8 cellular contexts compared by ENCODE assay signal in the genomic region with DNA sequence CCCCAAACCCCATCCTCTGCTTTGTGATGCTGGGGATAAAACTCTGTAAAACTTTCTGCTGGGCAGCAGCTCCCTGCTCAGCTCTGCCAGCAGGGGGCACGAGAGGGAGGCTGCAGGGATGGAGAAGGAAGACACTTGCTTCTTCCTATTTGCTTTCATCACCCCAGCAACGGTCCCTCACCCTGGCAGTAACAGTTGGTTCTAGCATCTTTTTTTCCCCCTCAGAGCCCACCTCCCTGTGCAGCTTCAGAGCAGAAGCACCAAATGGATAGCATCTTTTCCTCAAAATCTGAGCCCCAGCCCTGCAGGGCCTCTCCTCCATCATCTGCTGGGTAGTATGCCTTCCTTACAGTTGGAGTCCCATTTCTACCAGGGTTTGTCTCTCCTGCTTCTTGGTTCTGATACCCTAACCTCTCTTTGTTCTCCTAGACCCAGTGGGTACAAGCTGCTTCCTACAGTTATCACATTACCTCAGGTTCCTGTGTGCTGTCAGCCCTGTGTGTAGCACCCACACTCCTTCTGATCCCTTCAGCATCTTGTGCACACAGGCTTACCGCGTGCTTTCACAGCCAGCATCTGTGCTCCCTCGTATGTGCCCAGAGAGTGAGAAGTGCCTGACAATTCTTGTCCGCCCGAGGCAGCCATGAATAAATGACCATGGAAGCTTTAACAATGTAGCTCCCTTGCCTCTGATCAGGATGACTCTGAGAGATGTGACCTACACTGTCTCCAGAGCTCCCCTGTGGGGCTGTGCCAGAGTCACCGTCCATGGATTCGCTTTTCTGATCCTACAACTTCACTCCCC. TPM values are rescaled to one million over a fixed set of nuclear protein-coding genes. Genes with fewer than 3 reads are reported as not detected.
DNase-seq lines count a peak whose midpoint lies in the region; ATAC-seq and TF ChIP-seq lines count a peak whose summit lies in the region.

No MANE protein-coding gene starts in this region.

- peaks cover 69% of the 10 kb centered on the region for H3K36me3 Mint-ChIP-seq in Calu3 (ENCODE audit: insufficient read depth, unreplicated experiment)

- ATAC-seq in GM21390 (IDR thresholded peaks at IDR 0.05; ENCODE audit: unreplicated experiment), result peak; percentile 70
- ATAC-seq in heart right ventricle, result peak in 6 of 8 donors; percentile 37 to 75 (median 67)
- peak; percentile 57 for ATAC-seq in sciatic nerve
- ATAC-seq in GM19467 (IDR thresholded peaks at IDR 0.05; ENCODE audit: unreplicated experiment), result no peak

- H3K4me3 Mint-ChIP-seq in Calu3 (ENCODE audit: low read depth, unreplicated experiment), result no peak overlapping the region

- H3K4me1 ChIP-seq in adipocyte (ENCODE audit: control insufficient read depth, insufficient read depth, low read length) (no peaks in the 10 kb centered on the region), heart right ventricle (peaks cover 0 to 5% (median 0%) of the 10 kb centered on the region in 9 donors)

- WGBS in heart right ventricle, 2 donors, result 63 to 64% methylated on average over 9 of the region's 9 CpGs

- H3K27me3 ChIP-seq in adipocyte (replicated peaks; ENCODE audit: control insufficient read depth, insufficient read depth, low read length) (no peaks in the 10 kb centered on the region), heart right ventricle (peaks cover 0 to 5% (median 0%) of the 10 kb centered on the region in 7 donors)

- CTCF ChIA-PET in Calu3 (lab: Charles Lee), result interaction anchor here (0.6 to 4.9 kb wide), 9 partner anchors 12 to 209 kb away, joined by 3 to 52 read pairs (median 4); no protein-coding TSS in a partner anchor

- TF ChIP-seq CTCF in Calu3 (IDR thresholded peaks at IDR 0.05; ENCODE audit: unreplicated experiment), result peak; percentile 93
- peak; percentile 76 to 93 (median 89) for TF ChIP-seq CTCF in heart right ventricle (IDR thresholded peaks at IDR 0.05)

- H3K27ac Mint-ChIP-seq in Calu3 (ENCODE audit: unreplicated experiment), result peak overlapping the region; percentile 88

- H3K4me3 ChIP-seq in adipocyte (ENCODE audit: low read length) (no peak overlapping the region), heart right ventricle (no peak overlapping the region)

- peak; percentile 89 for DNase-seq in Calu3
- peak; percentile 75 for DNase-seq in MV-4-11 (lab: John Stamatoyannopoulos, UW)
- peak; percentile 57 to 85 (median 74) for DNase-seq in T-helper 2 cell
- peak; percentile 88 for DNase-seq in adipocyte (ENCODE audit: low read depth)
- DNase-seq in heart right ventricle, result peak; percentile 54 to 79
- DNase-seq in sciatic nerve (ENCODE audit: low spot score), result peak; percentile 83

- no peaks in the 10 kb centered on the region for H3K9me3 Mint-ChIP-seq in Calu3 (ENCODE audit: low read depth, unreplicated experiment)

- no peak overlapping the region for H3K9ac ChIP-seq in adipocyte (ENCODE audit: low read length)

- peaks cover 61% of the 10 kb centered on the region for H3K4me1 Mint-ChIP-seq in Calu3 (ENCODE audit: low read depth, unreplicated experiment)

- no peaks in the 10 kb centered on the region for H3K9me3 ChIP-seq in adipocyte (ENCODE audit: control insufficient read depth, low read length)
- H3K9me3 ChIP-seq in heart right ventricle, result no peaks in the 10 kb centered on the region

- no TSS peak for BruUV-seq in Calu3 (replicated peaks; lab: Mats Ljungman, UMichigan)

- H3K36me3 ChIP-seq in adipocyte (ENCODE audit: control insufficient read depth, insufficient read depth, low read length, severe bottlenecking) (no peaks in the 10 kb centered on the region), heart right ventricle (peaks cover 0 to 26% (median 0%) of the 10 kb centered on the region in 9 donors)

- peak overlapping the region in 1 of 10 donors; percentile 8 for H3K27ac ChIP-seq in heart right ventricle

- intact Hi-C loops in Calu3 (cut with micrococcal nuclease; ENCODE audit: unreplicated experiment), result loop anchor here (1.0 kb wide), 2 partner anchors 135 to 192 kb away; no protein-coding TSS in a partner anchor
- intact Hi-C loops in heart right ventricle (cut with DNase I), result loop anchor here (1.0 to 5.0 kb wide), 6 partner anchors 132 to 207 kb away; no protein-coding TSS in a partner anchor
- intact Hi-C loops in sciatic nerve (cut with DNase I), result loop anchor here (10.0 kb wide), 1 partner anchor 195 kb away; no protein-coding TSS in a partner anchor

- no peaks in the 10 kb centered on the region for H3K27me3 Mint-ChIP-seq in Calu3 (ENCODE audit: unreplicated experiment)

RNA-seq across cellular contexts. Expression of a gene that starts 14.5 kb away (rescaled TPM):
- 27.4 and 42.5 TPM in 2 replicates for total RNA-seq in Calu3 (2022)
- 1 to 10 TPM in 1 of 10 donors, under 1 TPM in 5, not detected in 4; 0.34 to 1.8 (median 0.45) TPM for total RNA-seq in heart right ventricle
- under 1 TPM in 1 of 2 donors, not detected in 1; 0.03 TPM for polyA plus RNA-seq in heart right ventricle
- total RNA-seq in sciatic nerve, result 0.62 TPM

RNA-seq across cellular contexts. Expression of a gene that starts 29.1 kb away (rescaled TPM):
- 10.1 and 13.6 TPM in 2 replicates for total RNA-seq in Calu3 (2022)
- under 1 TPM in 1 of 10 donors, not detected in 9; 0.35 TPM for total RNA-seq in heart right ventricle
- polyA plus RNA-seq in heart right ventricle, result not detected
- total RNA-seq in sciatic nerve, result not detected

RNA-seq across cellular contexts. Expression of a gene that starts 34.3 kb away (rescaled TPM):
- total RNA-seq in Calu3 (2022) (6.4 and 14.4 TPM in 2 replicates), heart right ventricle (not detected), sciatic nerve (0.18 TPM)
- under 1 TPM in 1 of 2 donors, not detected in 1; 0.01 TPM for polyA plus RNA-seq in heart right ventricle

Comparison
In these comparisons a context has a peak if more than half of its experiments do, and no peak if none do; other contexts are left out.
1. RNA of a gene that starts 14.5 kb away (total RNA-seq): 27.4 to 42.5 TPM in Calu3; 0.62 TPM in sciatic nerve (single experiment) and 0.34 to 1.8 TPM in heart right ventricle; every median in the first group is over 10 times any median in the second.
2. Peak in every context shown above with its lines, with median percentiles within 50 percentile points of each other: DNase-seq.